In genomic region chr18:25674183-25674582, GRCh38 we compare ENCODE assay signal across 10 cellular contexts.
"Had no signal": no experiment of that assay in that cellular context is flagged by ENCODE, and none has a peak within 500 bp of the region (broad histone marks: within the 10 kb centered on the region; RNA-seq: fewer than 3 reads in every experiment).

No MANE protein-coding gene starts in this region.

- DNase-seq: GM23248, GOT3, H7, H9, HCEC 1CT, HFFc6 had no signal

- H3K9me3 ChIP-seq: HAP-1 had no signal

- H3K4me3 Mint-ChIP-seq: H9, HFFc6 had no signal

- H3K4me1 ChIP-seq: HAP-1 had no signal

- H3K9ac ChIP-seq: GM23248 had no signal

- ATAC-seq: HCT116 had no signal

- H3K9me3 Mint-ChIP-seq: H9, HFFc6 had no signal

- FAIRE-seq: H1, H54 had no signal

- H3K27ac Mint-ChIP-seq: HFFc6 had no signal

- H3K27ac ChIP-seq: GM23248 had no signal

- H2AFZ ChIP-seq: GM23248 had no signal

- H3K36me3 ChIP-seq: HAP-1 had no signal

- H3K4me3 ChIP-seq: GM23248, HAP-1 had no signal
